11 cellular contexts compared by ENCODE assay signal in the genomic region with DNA sequence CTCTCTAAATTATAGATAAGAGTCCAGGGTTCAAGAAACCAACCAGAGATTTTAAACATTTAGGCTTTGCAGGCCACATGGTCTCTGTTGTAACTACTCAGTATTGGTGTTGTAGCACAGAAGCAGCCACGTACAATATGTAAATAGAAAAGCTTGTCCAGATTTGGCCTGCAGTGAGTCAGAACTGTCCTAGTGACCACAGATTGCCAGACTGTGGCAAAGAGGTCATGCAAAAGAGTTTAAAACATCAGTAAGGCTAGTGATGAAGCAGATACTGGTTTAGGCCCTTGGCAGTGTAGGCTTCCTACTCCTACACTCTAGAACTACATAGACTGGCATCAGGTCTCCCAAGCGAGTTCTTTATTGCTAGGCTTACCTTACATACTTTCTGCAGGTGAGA.
DNase-seq lines count a peak whose midpoint lies in the region; ATAC-seq and TF ChIP-seq lines count a peak whose summit lies in the region.
"Had no signal": no experiment of that assay in that cellular context is flagged by ENCODE, and none has a peak within 500 bp of the region (broad histone marks: within the 10 kb centered on the region; RNA-seq: fewer than 3 reads in every experiment).

No MANE protein-coding gene starts in this region.

- no peak for TF ChIP-seq CTCF in SK-N-SH (IDR thresholded peaks at IDR 0.05)

- in situ Hi-C loops in Caki2 (cut with HindIII; ENCODE audit: low pct_unique_long_range_greater_than_20kb, low sequenced_read_pairs), result no loop called here

- no peak overlapping the region for H3K4me3 ChIP-seq in SK-N-SH (ENCODE audit: low read depth in 2 of 2, low read length in 1 of 2)
- H3K4me3 ChIP-seq in trophoblast cell (ENCODE audit: low read depth, low read length), result no peak overlapping the region

- POLR2A ChIA-PET in SK-N-SH (lab: Yijun Ruan, JAX), result no interaction called here

- no peaks in the 10 kb centered on the region for H3K9me2 ChIP-seq in SK-N-SH

- 42% methylated on average over 2 of the region's 2 CpGs for WGBS in SK-N-SH (ENCODE audit: low lambda C conversion rate)
- no CpG with 5 or more reads among the region's 2 CpGs for WGBS in trophoblast cell (ENCODE audit: extremely low coverage, insufficient coverage, insufficient read length)

- H4K12ac ChIP-seq in trophoblast cell (ENCODE audit: low read depth, low read length), result no peak overlapping the region

- H3K79me1 ChIP-seq in trophoblast cell (ENCODE audit: low read length), result no peaks in the 10 kb centered on the region

- H3K27me3 ChIP-seq in SK-N-SH (ENCODE audit: insufficient read depth) (no peaks in the 10 kb centered on the region), trophoblast cell (ENCODE audit: insufficient read depth, low read length) (no peaks in the 10 kb centered on the region)

- no peak overlapping the region for H2AK5ac ChIP-seq in trophoblast cell (ENCODE audit: low read length)

- H4K20me1 ChIP-seq in SK-N-SH (ENCODE audit: insufficient read depth), result no peaks in the 10 kb centered on the region

- H2AFZ ChIP-seq in SK-N-SH (ENCODE audit: low read depth) (no peak overlapping the region), trophoblast cell (ENCODE audit: insufficient read depth, low read length, poor library complexity) (no peak overlapping the region)

- no peaks in the 10 kb centered on the region for H3F3A ChIP-seq in SK-N-SH (replicated peaks; ENCODE audit: insufficient read depth)

- no peak overlapping the region for H3K23ac ChIP-seq in trophoblast cell (ENCODE audit: low read length)

- CTCF ChIA-PET in SK-N-SH (lab: Yijun Ruan, JAX), result no interaction called here

- H2BK12ac ChIP-seq in trophoblast cell (ENCODE audit: low read length), result no peak overlapping the region

- H3K9me3 ChIP-seq in SK-N-SH (no peaks in the 10 kb centered on the region), trophoblast cell (ENCODE audit: insufficient read depth, low read depth, low read length) (no peaks in the 10 kb centered on the region)

- no peak overlapping the region for H3K27ac ChIP-seq in SK-N-SH (ENCODE audit: low read depth in 2 of 2, low read length in 1 of 2)
- H3K27ac ChIP-seq in trophoblast cell (ENCODE audit: low read depth, low read length), result no peak overlapping the region

- H3K14ac ChIP-seq in trophoblast cell (ENCODE audit: low read length), result no peak overlapping the region

- no peak overlapping the region for H3K18ac ChIP-seq in trophoblast cell (ENCODE audit: low read length)

- H3K79me2 ChIP-seq in SK-N-SH (ENCODE audit: insufficient read depth) (no peaks in the 10 kb centered on the region), trophoblast cell (ENCODE audit: control insufficient read depth, insufficient read depth, low read length, poor library complexity) (no peaks in the 10 kb centered on the region)

- H3K4me2 ChIP-seq in SK-N-SH (no peak overlapping the region), trophoblast cell (ENCODE audit: low read length) (no peak overlapping the region)

- no peak overlapping the region for H4K91ac ChIP-seq in trophoblast cell (ENCODE audit: low read depth, low read length)

- DNase-seq in Caki2 (ENCODE audit: low read depth) (peak; percentile 41), SK-N-SH (no peak), trophoblast cell (no peak), HPDE6-E6E7 (ENCODE audit: extremely low spot score) (no peak), NCI-H510A treated with DMSO at 0.1 percent for 48 hours (lab: John Stamatoyannopoulos, UW) (no peak)
- DNase-seq in stimulated activated CD4-positive, alpha-beta T cell treated with anti-CD3 and anti-CD28 coated beads, Interleukin-12 subunit alpha, Interleukin-12 subunit beta, amount 100 ng/mL, for 4 hours, result no peak
- DNase-seq: activated CD4-positive, alpha-beta T cell treated with anti-CD3 and anti-CD28 coated beads for 4 hours; cortex of kidney had no signal

- H3K36me3 ChIP-seq in SK-N-SH (replicated peaks in 1 of 2; ENCODE audit: control insufficient read depth in 1 of 2, insufficient read depth in 2 of 2, low read length in 1 of 2), result no peaks in the 10 kb centered on the region
- H3K36me3 ChIP-seq in trophoblast cell (ENCODE audit: control insufficient read depth in 1 of 2, insufficient read depth in 2 of 2, low read length in 2 of 2), result no peaks in the 10 kb centered on the region

- H3K4me1 ChIP-seq in SK-N-SH (ENCODE audit: control insufficient read depth in 1 of 2, insufficient read depth in 2 of 2, low read depth in 1 of 2, low read length in 1 of 2) (no peaks in the 10 kb centered on the region), trophoblast cell (ENCODE audit: control insufficient read depth in 1 of 2, insufficient read depth in 2 of 2, low read length in 2 of 2) (no peaks in the 10 kb centered on the region)

- H3K9ac ChIP-seq in SK-N-SH (no peak overlapping the region), trophoblast cell (ENCODE audit: low read length) (no peak overlapping the region)

- peak; percentile 95 for ATAC-seq in GM19397 (IDR thresholded peaks at IDR 0.05; ENCODE audit: unreplicated experiment)
- peak; percentile 94 for ATAC-seq in HG03039 (IDR thresholded peaks at IDR 0.05; ENCODE audit: unreplicated experiment)
- ATAC-seq: left lobe of liver had no signal

- H2BK5ac ChIP-seq in trophoblast cell (ENCODE audit: low read depth, low read length, poor library complexity), result no peak overlapping the region

- no peak overlapping the region for H2BK120ac ChIP-seq in trophoblast cell (ENCODE audit: insufficient read depth, low read length, poor library complexity)

- no peak for TF ChIP-seq EP300 in SK-N-SH (IDR thresholded peaks at IDR 0.05; ENCODE audit: borderline replicate concordance in 1 of 2, low read depth in 1 of 2, low read length in 1 of 2)

- H4K8ac ChIP-seq in trophoblast cell (ENCODE audit: low read depth, low read length), result no peak overlapping the region

- no peak overlapping the region for H3K4ac ChIP-seq in trophoblast cell (ENCODE audit: low read depth, low read length)

- no peak for TF ChIP-seq RAD21 in SK-N-SH (IDR thresholded peaks at IDR 0.05; ENCODE audit: low read length)

TF ChIP-seq in SK-N-SH, 30 proteins besides CTCF, POLR2A, EP300 and RAD21:
- TF ChIP-seq GABPA (IDR thresholded peaks at IDR 0.05; ENCODE audit: low read depth) (no peak), TCF12 (IDR thresholded peaks at IDR 0.05) (peak; percentile 44; the same call in 1 of the 2 replicates), FOSL2 (IDR thresholded peaks at IDR 0.05; ENCODE audit: borderline replicate concordance, low read depth) (peak; percentile 35; the same call in 1 of the 2 replicates), TAF1 (IDR thresholded peaks at IDR 0.05; ENCODE audit: borderline replicate concordance, low read depth, low read length) (no peak), IRF3 (IDR thresholded peaks at IDR 0.05; ENCODE audit: low read depth, low read length) (no peak), CHD2 (IDR thresholded peaks at IDR 0.05; ENCODE audit: low read length, partially characterized antibody) (no peak), RXRA (IDR thresholded peaks at IDR 0.05; ENCODE audit: borderline replicate concordance, low read depth) (peak; percentile 40; the same call in 1 of the 2 replicates)
- TF ChIP-seq, protein P1, sequence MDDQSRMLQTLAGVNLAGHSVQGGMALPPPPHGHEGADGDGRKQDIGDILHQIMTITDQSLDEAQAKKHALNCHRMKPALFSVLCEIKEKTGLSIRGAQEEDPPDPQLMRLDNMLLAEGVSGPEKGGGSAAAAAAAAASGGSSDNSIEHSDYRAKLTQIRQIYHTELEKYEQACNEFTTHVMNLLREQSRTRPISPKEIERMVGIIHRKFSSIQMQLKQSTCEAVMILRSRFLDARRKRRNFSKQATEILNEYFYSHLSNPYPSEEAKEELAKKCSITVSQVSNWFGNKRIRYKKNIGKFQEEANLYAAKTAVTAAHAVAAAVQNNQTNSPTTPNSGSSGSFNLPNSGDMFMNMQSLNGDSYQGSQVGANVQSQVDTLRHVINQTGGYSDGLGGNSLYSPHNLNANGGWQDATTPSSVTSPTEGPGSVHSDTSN (IDR thresholded peaks at IDR 0.05), result no peak
